ENCODE assay signal across 8 cellular contexts in the genomic region with DNA sequence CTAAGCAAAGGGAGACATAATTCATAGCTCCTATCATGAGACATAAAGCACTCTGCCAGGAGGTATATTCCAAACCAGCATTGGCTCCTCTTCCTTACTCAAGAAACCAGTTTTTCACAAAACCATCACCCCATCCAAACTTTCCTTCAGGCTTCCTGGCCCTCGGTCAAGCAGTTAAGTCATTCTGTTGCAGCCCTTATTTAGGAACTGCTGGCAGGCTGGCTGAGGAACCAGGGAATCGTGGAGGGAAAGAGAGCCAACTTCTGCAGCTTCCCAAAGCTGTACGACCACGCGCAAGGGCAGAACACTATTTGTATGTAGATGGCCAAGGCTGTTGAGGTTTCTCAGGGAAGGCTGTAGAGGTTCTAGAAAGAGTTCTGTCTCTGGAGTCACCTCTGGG. TPM values are rescaled to one million over a fixed set of nuclear protein-coding genes. Genes with fewer than 3 reads are reported as not detected.
A peak's percentile ranks its signal among the peaks of the same experiment; 100 is the strongest.
DNase-seq lines count a peak whose midpoint lies in the region; ATAC-seq and TF ChIP-seq lines count a peak whose summit lies in the region.

No MANE protein-coding gene starts in this region.

- ATAC-seq in HG03097 (IDR thresholded peaks at IDR 0.05; ENCODE audit: low FRiP score, unreplicated experiment) (no peak), GM18519 (IDR thresholded peaks at IDR 0.05; ENCODE audit: low FRiP score, unreplicated experiment) (no peak)

- no peaks in the 10 kb centered on the region for H3K9me3 Mint-ChIP-seq in activated naive CD4-positive, alpha-beta T cell treated with anti-CD3 and anti-CD28 coated beads for 36 hours

- H3K4me3 ChIP-seq in breast epithelium (peak overlapping the region; percentile 54 to 77 (median 66)), mesendoderm (ENCODE audit: low read length) (no peak overlapping the region)

- peaks cover 24% of the 10 kb centered on the region for H3K4me1 Mint-ChIP-seq in activated naive CD4-positive, alpha-beta T cell treated with anti-CD3 and anti-CD28 coated beads for 36 hours (ENCODE audit: low read depth)

- peak overlapping the region; percentile 70 for H3K4me3 Mint-ChIP-seq in activated naive CD4-positive, alpha-beta T cell treated with anti-CD3 and anti-CD28 coated beads for 36 hours

- intact Hi-C loops in activated naive CD4-positive, alpha-beta T cell treated with anti-CD3 and anti-CD28 coated beads for 36 hours (cut with micrococcal nuclease), result no loop called here
- intact Hi-C loops in breast epithelium (cut with DNase I; ENCODE audit: low total_unique reads), result no loop called here

- H3K23ac ChIP-seq in mesendoderm (ENCODE audit: low read length), result no peak overlapping the region

- no CpG with 5 or more reads among the region's 5 CpGs for WGBS in mesendoderm (ENCODE audit: extremely low coverage, insufficient coverage, low lambda C conversion rate)

- H3K27me3 Mint-ChIP-seq in activated naive CD4-positive, alpha-beta T cell treated with anti-CD3 and anti-CD28 coated beads for 36 hours (ENCODE audit: low read depth), result no peaks in the 10 kb centered on the region

- no peak overlapping the region for H2BK120ac ChIP-seq in mesendoderm (ENCODE audit: low read depth, low read length)

- H3K56ac ChIP-seq in mesendoderm (ENCODE audit: low read length), result no peak overlapping the region

- peak overlapping the region; percentile 22 for H3K4ac ChIP-seq in mesendoderm (ENCODE audit: low read depth, low read length)

- H3K27ac ChIP-seq in breast epithelium, result peak overlapping the region; percentile 92 to 94
- H3K27ac ChIP-seq in mesendoderm (ENCODE audit: low read depth, low read length), result no peak overlapping the region

- no peak overlapping the region for H2BK15ac ChIP-seq in mesendoderm (replicated peaks; ENCODE audit: low read depth)

- H3K4me1 ChIP-seq in breast epithelium (no peaks in the 10 kb centered on the region), mesendoderm (ENCODE audit: control insufficient read depth, low read depth, low read length) (no peaks in the 10 kb centered on the region)

- no peak overlapping the region for H3K18ac ChIP-seq in mesendoderm (ENCODE audit: low read length)

- no peak overlapping the region for H2BK5ac ChIP-seq in mesendoderm (ENCODE audit: low read length)

- no peak overlapping the region for H4K5ac ChIP-seq in mesendoderm (ENCODE audit: low read length)

- H3K9ac ChIP-seq in mesendoderm (ENCODE audit: low read length), result no peak overlapping the region

- H3K27ac Mint-ChIP-seq in activated naive CD4-positive, alpha-beta T cell treated with anti-CD3 and anti-CD28 coated beads for 36 hours, result no peak overlapping the region

- H3K27me3 ChIP-seq in breast epithelium (no peaks in the 10 kb centered on the region), mesendoderm (ENCODE audit: insufficient read depth, low read length, poor library complexity) (no peaks in the 10 kb centered on the region)

- H3K36me3 ChIP-seq in breast epithelium, result no peaks in the 10 kb centered on the region
- no peaks in the 10 kb centered on the region for H3K36me3 ChIP-seq in mesendoderm (ENCODE audit: control insufficient read depth, insufficient read depth, low read length)

- H3K79me2 ChIP-seq in mesendoderm (ENCODE audit: control insufficient read depth, insufficient read depth, low read length), result no peaks in the 10 kb centered on the region

- no peak for DNase-seq in activated naive CD4-positive, alpha-beta T cell treated with anti-CD3 and anti-CD28 coated beads for 36 hours
- no peak for DNase-seq in activated naive CD4-positive, alpha-beta T cell treated with anti-CD3 and anti-CD28 coated beads, Interleukin-2, amount 50 U/mL, for 16 hours
- DNase-seq in breast epithelium (ENCODE audit: low spot score in 2 of 2), result peak in 1 of 2 donors; percentile 66
- no peak for DNase-seq in mesendoderm
- peak; percentile 47 for DNase-seq in ureter (ENCODE audit: low spot score)
- no peak for DNase-seq in activated CD4-positive, CD25-positive, alpha-beta regulatory T cell (lab: John Stamatoyannopoulos, UW)

- no peak overlapping the region for H3K4me2 ChIP-seq in mesendoderm (ENCODE audit: low read length)

- H3K36me3 Mint-ChIP-seq in activated naive CD4-positive, alpha-beta T cell treated with anti-CD3 and anti-CD28 coated beads for 36 hours (ENCODE audit: low read depth), result no peaks in the 10 kb centered on the region

- no peak for TF ChIP-seq CTCF in breast epithelium (IDR thresholded peaks at IDR 0.05)

- H3K9me3 ChIP-seq in breast epithelium, result no peaks in the 10 kb centered on the region

- CTCF ChIA-PET in activated naive CD4-positive, alpha-beta T cell treated with anti-CD3 and anti-CD28 coated beads for 36 hours (lab: Charles Lee), result no interaction called here

- H2AK5ac ChIP-seq in mesendoderm (ENCODE audit: low read length), result no peak overlapping the region

- TF ChIP-seq POLR2A in breast epithelium (IDR thresholded peaks at IDR 0.05), result no peak

- no peak overlapping the region for H4K8ac ChIP-seq in mesendoderm (ENCODE audit: low read depth, low read length)

- no peaks in the 10 kb centered on the region for H3K79me1 ChIP-seq in mesendoderm (ENCODE audit: low read length)

RNA-seq across cellular contexts. Expression of gene IFT46, which starts 0.7 kb away (rescaled TPM):
- total RNA-seq in activated naive CD4-positive, alpha-beta T cell treated with anti-CD3 and anti-CD28 coated beads for 36 hours, result 10 to 100 TPM; 18.1 to 20.0 TPM
- total RNA-seq in breast epithelium (10 to 100 TPM; 24.3 to 45.9 (median 33.4) TPM), ureter (26.7 TPM)
- 16.5 TPM for polyA plus RNA-seq in mesendoderm (2013, experiment 1 of 2)
- 15.3 TPM for polyA plus RNA-seq in mesendoderm (2013, experiment 2 of 2)

RNA-seq across cellular contexts. Expression of gene ARCN1, which starts 7.1 kb away (rescaled TPM):
- total RNA-seq in activated naive CD4-positive, alpha-beta T cell treated with anti-CD3 and anti-CD28 coated beads for 36 hours, result 100 to 1,000 TPM; 159 to 174 TPM
- total RNA-seq in breast epithelium (10 to 100 TPM; 94.1 to 99.1 (median 98.6) TPM), ureter (118 TPM)
- 171 TPM for polyA plus RNA-seq in mesendoderm (2013, experiment 1 of 2)
- polyA plus RNA-seq in mesendoderm (2013, experiment 2 of 2), result 167 TPM

RNA-seq across cellular contexts. Expression of gene TMEM25, which starts 34.1 kb away (rescaled TPM):
- total RNA-seq in activated naive CD4-positive, alpha-beta T cell treated with anti-CD3 and anti-CD28 coated beads for 36 hours, result 10 to 100 TPM; 13.3 to 14.1 TPM
- total RNA-seq in breast epithelium (10 to 100 TPM; 14.1 to 53.6 (median 38.0) TPM), ureter (27.9 TPM)
- 8.0 TPM for polyA plus RNA-seq in mesendoderm (2013, experiment 1 of 2)
- polyA plus RNA-seq in mesendoderm (2013, experiment 2 of 2), result 7.6 TPM

RNA-seq across cellular contexts. Expression of gene TTC36, which starts 37.8 kb away (rescaled TPM):
- total RNA-seq in activated naive CD4-positive, alpha-beta T cell treated with anti-CD3 and anti-CD28 coated beads for 36 hours, result not detected
- total RNA-seq in breast epithelium (10 to 100 TPM in 1 of 3 donors, 1 to 10 TPM in 2; 3.4 to 15.1 (median 6.2) TPM), ureter (0.60 TPM)
- 0.10 TPM for polyA plus RNA-seq in mesendoderm (2013, experiment 1 of 2)
- 0.17 TPM for polyA plus RNA-seq in mesendoderm (2013, experiment 2 of 2)

RNA-seq across cellular contexts. Expression of gene PHLDB1, which starts 42.4 kb away (rescaled TPM):
- 1 to 10 TPM; 2.0 TPM for total RNA-seq in activated naive CD4-positive, alpha-beta T cell treated with anti-CD3 and anti-CD28 coated beads for 36 hours
- total RNA-seq in breast epithelium, result 100 to 1,000 TPM; 104 to 150 (median 109) TPM
- 35.1 TPM for polyA plus RNA-seq in mesendoderm (2013, experiment 1 of 2)
- polyA plus RNA-seq in mesendoderm (2013, experiment 2 of 2), result 34.9 TPM
- 93.1 TPM for total RNA-seq in ureter
